In genomic region chr14:105022276-105022670, GRCh38 we compare ENCODE assay signal across 8 cellular contexts. TPM values are rescaled to one million over a fixed set of nuclear protein-coding genes. Genes with fewer than 3 reads are reported as not detected.
DNase-seq lines count a peak whose midpoint lies in the region; ATAC-seq and TF ChIP-seq lines count a peak whose summit lies in the region.

No MANE protein-coding gene starts in this region.

- H3K27me3 ChIP-seq in AG04450 (ENCODE audit: control insufficient read depth, insufficient read depth, low read length) = no peaks in the 10 kb centered on the region
- H3K27me3 ChIP-seq in lower lobe of right lung (ENCODE audit: low read depth) = no peaks in the 10 kb centered on the region
- no peaks in the 10 kb centered on the region for H3K27me3 ChIP-seq in foreskin keratinocyte

- no peak for ATAC-seq in lower lobe of right lung
- no peak for ATAC-seq in foreskin keratinocyte

- no peaks in the 10 kb centered on the region for H3K9me3 Mint-ChIP-seq in activated naive CD8-positive, alpha-beta T cell (ENCODE audit: low read depth)

- H3K27ac Mint-ChIP-seq in activated naive CD8-positive, alpha-beta T cell = peak overlapping the region; percentile 97

- H3K4me1 ChIP-seq in lower lobe of right lung (peaks cover 22% of the 10 kb centered on the region), foreskin keratinocyte (peaks cover 48% of the 10 kb centered on the region)

- POLR2A ChIA-PET in AG04450 (lab: Yijun Ruan, JAX) = interaction anchor here (0.7 kb wide), 1 partner anchor 22 kb away, joined by 5 read pairs; no protein-coding TSS in a partner anchor

- peak overlapping the region; percentile 82 for H3K4me3 ChIP-seq in AG04450 (ENCODE audit: low read depth, low read length)
- H3K4me3 ChIP-seq in HFF-Myc (replicated peaks; ENCODE audit: low read depth, low read length) = peak overlapping the region; percentile 88
- H3K4me3 ChIP-seq in lower lobe of right lung = peak overlapping the region; percentile 69

- peak overlapping the region; percentile 100 for H3K4me3 Mint-ChIP-seq in activated naive CD8-positive, alpha-beta T cell

- intact Hi-C loops in lower lobe of right lung (cut with DNase I) = no loop called here

- H3K27me3 Mint-ChIP-seq in activated naive CD8-positive, alpha-beta T cell = no peaks in the 10 kb centered on the region

- DNase-seq in AG04450 (ENCODE audit: low read depth, low spot score) (no peak), HFF-Myc (ENCODE audit: extremely low read depth, low read depth) (no peak), lower lobe of right lung (no peak), GOT3 (lab: John Stamatoyannopoulos, UW) (no peak), GM19240 (ENCODE audit: insufficient read length, low spot score) (no peak), foreskin keratinocyte (no peak)
- no peak for DNase-seq in activated CD4-positive, CD25-positive, alpha-beta regulatory T cell (lab: John Stamatoyannopoulos, UW)

- H3K27ac ChIP-seq in AG04450 (ENCODE audit: low read depth, low read length) (no peak overlapping the region), lower lobe of right lung (no peak overlapping the region), foreskin keratinocyte (no peak overlapping the region)

- TF ChIP-seq CTCF in AG04450 (IDR thresholded peaks at IDR 0.05; ENCODE audit: low read depth, low read length) (no peak), HFF-Myc (IDR thresholded peaks at IDR 0.05; ENCODE audit: low read depth, low read length, missing control alignments) (no peak), lower lobe of right lung (IDR thresholded peaks at IDR 0.05) (no peak), foreskin keratinocyte (conservative IDR thresholded peaks at IDR 0.05) (no peak)

- CTCF ChIA-PET in AG04450 (lab: Charles Lee) = interaction anchor here (1.4 kb wide), 1 partner anchor 64 kb away, joined by 3 read pairs; no protein-coding TSS in a partner anchor

- H3K9me3 ChIP-seq in AG04450 (ENCODE audit: control insufficient read depth, insufficient read depth, low read length) (peaks cover 4% of the 10 kb centered on the region; the same call in 1 of the 2 replicates), lower lobe of right lung (no peaks in the 10 kb centered on the region)

- H3K4me1 Mint-ChIP-seq in activated naive CD8-positive, alpha-beta T cell (ENCODE audit: low read depth) = peaks cover 66% of the 10 kb centered on the region

- no peaks in the 10 kb centered on the region for H3K36me3 ChIP-seq in lower lobe of right lung

- H3K36me3 Mint-ChIP-seq in activated naive CD8-positive, alpha-beta T cell = peaks cover 8% of the 10 kb centered on the region

RNA-seq across cellular contexts. Expression of gene CDCA4, which starts 1.4 kb away (rescaled TPM):
- 6.8 and 7.8 TPM in 2 replicates for polyA plus RNA-seq in AG04450 (2011; rRNA removed)
- polyA minus RNA-seq in AG04450 (2011; rRNA and poly(A)+ RNA removed) = 5.0 and 6.3 TPM in 2 replicates
- 6.9 TPM for total RNA-seq in lower lobe of right lung
- total RNA-seq in foreskin keratinocyte = 74.1 and 81.5 TPM in 2 replicates
- 70.3 TPM in 2 replicates for polyA plus RNA-seq in foreskin keratinocyte

RNA-seq across cellular contexts. Expression of gene CLBA1, which starts 36.7 kb away (rescaled TPM):
- polyA plus RNA-seq in AG04450 (2011; rRNA removed) = 4.6 and 4.9 TPM in 2 replicates
- 2.4 and 4.2 TPM in 2 replicates for polyA minus RNA-seq in AG04450 (2011; rRNA and poly(A)+ RNA removed)
- total RNA-seq in lower lobe of right lung = 10.5 TPM
- total RNA-seq in foreskin keratinocyte = 7.4 and 8.3 TPM in 2 replicates
- 6.1 and 6.8 TPM in 2 replicates for polyA plus RNA-seq in foreskin keratinocyte

RNA-seq across cellular contexts. Expression of gene GPR132, which starts 43.0 kb away (rescaled TPM):
- polyA plus RNA-seq in AG04450 (2011; rRNA removed) = 0.07 and 0.14 TPM in 2 replicates
- polyA minus RNA-seq in AG04450 (2011; rRNA and poly(A)+ RNA removed) = not detected in 2 replicates
- total RNA-seq in lower lobe of right lung = 7.2 TPM
- total RNA-seq in foreskin keratinocyte = not detected in 2 replicates
- not detected in 2 replicates for polyA plus RNA-seq in foreskin keratinocyte

RNA-seq across cellular contexts. Expression of gene AHNAK2, which starts 44.1 kb away (rescaled TPM):
- 10.0 and 10.5 TPM in 2 replicates for polyA plus RNA-seq in AG04450 (2011; rRNA removed)
- 40.9 and 45.1 TPM in 2 replicates for polyA minus RNA-seq in AG04450 (2011; rRNA and poly(A)+ RNA removed)
- total RNA-seq in lower lobe of right lung = 10.8 TPM
- 183 and 225 TPM in 2 replicates for total RNA-seq in foreskin keratinocyte
- 73.0 and 79.4 TPM in 2 replicates for polyA plus RNA-seq in foreskin keratinocyte
